In the genomic region with DNA sequence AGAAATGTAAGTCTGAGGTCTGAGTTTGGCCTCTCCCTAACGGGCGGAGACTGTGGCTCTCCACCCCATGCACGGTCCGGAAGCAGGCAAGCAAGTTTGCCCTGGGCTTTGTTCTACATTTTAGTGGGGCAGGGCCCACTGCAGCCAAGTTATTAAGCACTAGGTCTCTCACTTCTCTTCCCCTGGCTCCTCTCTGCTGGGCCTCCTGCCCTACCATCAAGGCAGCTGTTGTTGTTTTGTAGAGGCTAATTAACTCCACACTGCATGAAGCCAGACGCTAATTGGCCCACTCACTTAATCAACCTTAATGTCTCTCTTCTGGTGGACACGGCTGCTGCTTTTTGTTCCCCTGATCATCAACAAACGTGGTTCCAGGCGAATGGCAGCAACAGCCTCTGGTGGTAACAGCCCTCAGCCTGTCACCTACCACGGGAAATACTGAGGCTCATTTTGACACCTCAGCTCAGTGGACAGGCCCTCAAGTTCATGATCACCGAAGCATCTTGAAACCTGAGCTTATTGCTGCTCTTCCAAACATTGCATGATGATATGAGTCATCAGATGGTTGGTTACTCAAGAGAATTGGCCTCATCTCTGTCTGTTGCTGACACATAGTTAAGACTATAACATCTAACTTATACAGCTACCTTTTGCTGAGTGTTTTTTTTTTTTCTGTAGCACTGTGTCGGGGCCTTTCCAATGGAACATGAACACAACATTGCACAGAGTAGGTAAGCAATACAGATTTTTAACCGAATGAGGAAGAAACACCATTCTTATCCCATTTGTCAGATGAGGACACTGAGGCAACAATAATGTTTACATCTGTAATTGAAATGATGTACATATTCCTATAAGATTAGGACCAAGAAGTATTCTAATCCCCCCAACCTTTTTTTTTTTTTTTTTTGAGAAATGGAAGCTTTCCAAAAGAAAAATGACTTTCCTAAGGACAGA, we compare ENCODE assay signal across 8 cellular contexts. TPM values are rescaled to one million over a fixed set of nuclear protein-coding genes. Genes with fewer than 3 reads are reported as not detected.
DNase-seq lines count a peak whose midpoint lies in the region; ATAC-seq and TF ChIP-seq lines count a peak whose summit lies in the region.

No MANE protein-coding gene starts in this region.

- intact Hi-C loops in sigmoid colon (cut with DNase I): no loop called here

- peak overlapping the region; percentile 21 for H3K27ac Mint-ChIP-seq in endodermal cell

- no peak for TF ChIP-seq EP300 in sigmoid colon (IDR thresholded peaks at IDR 0.05)

- H3K9me3 ChIP-seq in endodermal cell (ENCODE audit: control insufficient read depth, low read length) (peaks cover 4% of the 10 kb centered on the region), skeletal muscle tissue (ENCODE audit: control insufficient read depth in 3 of 3, low read length in 3 of 3) (peaks cover 0 to 2% (median 0%) of the 10 kb centered on the region in 3 donors), sigmoid colon (peaks cover 0 to 6% (median 3%) of the 10 kb centered on the region in 4 donors)

- H3K27ac ChIP-seq in endodermal cell (ENCODE audit: low read depth, low read length) (peak overlapping the region; percentile 65), skeletal muscle tissue (ENCODE audit: low read depth, low read length) (peak overlapping the region; percentile 59), sigmoid colon (no peak overlapping the region)

- H3K4me1 ChIP-seq in endodermal cell (ENCODE audit: control insufficient read depth, insufficient read depth, low read length) (no peaks in the 10 kb centered on the region), skeletal muscle tissue (ENCODE audit: control insufficient read depth in 3 of 3, insufficient read depth in 3 of 3, low read length in 3 of 3) (peaks cover 2 to 11% (median 9%) of the 10 kb centered on the region in 3 donors), sigmoid colon (no peaks in the 10 kb centered on the region)

- no peaks in the 10 kb centered on the region for H3K27me3 ChIP-seq in endodermal cell (ENCODE audit: control insufficient read depth, insufficient read depth, low read length, poor library complexity, severe bottlenecking)
- H3K27me3 ChIP-seq in skeletal muscle tissue (ENCODE audit: control insufficient read depth in 3 of 3, insufficient read depth in 3 of 3, low read length in 3 of 3): no peaks in the 10 kb centered on the region
- no peaks in the 10 kb centered on the region for H3K27me3 ChIP-seq in sigmoid colon

- no peak overlapping the region for H3K9ac ChIP-seq in endodermal cell (ENCODE audit: extremely low read depth, low read length, poor library complexity, severe bottlenecking)
- no peak overlapping the region for H3K9ac ChIP-seq in skeletal muscle tissue (ENCODE audit: low read depth in 1 of 3, low read length in 3 of 3)

- no peak overlapping the region for H3K4me3 Mint-ChIP-seq in endodermal cell

- DNase-seq in CD1c-positive myeloid dendritic cell (ENCODE audit: extremely low spot score) (peak; percentile 79), NCI-H446 (lab: John Stamatoyannopoulos, UW) (peak; percentile 94 to 96), endodermal cell (no peak), sigmoid colon (no peak), islet precursor cell (no peak)

- H3K9me3 Mint-ChIP-seq in endodermal cell: peaks cover 12% of the 10 kb centered on the region

- TF ChIP-seq CTCF in endodermal cell (conservative IDR thresholded peaks at IDR 0.05) (no peak), sigmoid colon (IDR thresholded peaks at IDR 0.05) (no peak)

- no peaks in the 10 kb centered on the region for H3K36me3 Mint-ChIP-seq in endodermal cell (ENCODE audit: low read depth)

- H3K4me1 Mint-ChIP-seq in endodermal cell: peaks cover 10% of the 10 kb centered on the region

- no peak for TF ChIP-seq POLR2A in sigmoid colon (IDR thresholded peaks at IDR 0.05)

- H3K4me3 ChIP-seq in endodermal cell (ENCODE audit: low read length): no peak overlapping the region
- H3K4me3 ChIP-seq in skeletal muscle tissue (ENCODE audit: low read length in 3 of 3): no peak overlapping the region
- no peak overlapping the region for H3K4me3 ChIP-seq in sigmoid colon

- WGBS in endodermal cell (ENCODE audit: insufficient coverage in 1 of 2, insufficient read length in 1 of 2), 2 experiments: 58 to 81% methylated on average over 8 to 12 of the region's 12 CpGs
- 51 to 59% methylated on average over 12 of the region's 12 CpGs for WGBS in sigmoid colon, 2 donors

- ATAC-seq in GM19025 (IDR thresholded peaks at IDR 0.05; ENCODE audit: low read depth, unreplicated experiment) (peak; percentile 71), HG03095 (IDR thresholded peaks at IDR 0.05; ENCODE audit: unreplicated experiment) (peak; percentile 83)

- H3K36me3 ChIP-seq in endodermal cell (ENCODE audit: control insufficient read depth, insufficient read depth, low read length): no peaks in the 10 kb centered on the region
- H3K36me3 ChIP-seq in skeletal muscle tissue (ENCODE audit: control insufficient read depth in 3 of 3, insufficient read depth in 3 of 3, low read length in 3 of 3): no peaks in the 10 kb centered on the region
- H3K36me3 ChIP-seq in sigmoid colon: no peaks in the 10 kb centered on the region

- H3K27me3 Mint-ChIP-seq in endodermal cell (ENCODE audit: insufficient read depth): no peaks in the 10 kb centered on the region

RNA-seq across cellular contexts. Expression of gene LMO2, which starts 20.8 kb away (rescaled TPM):
- total RNA-seq in endodermal cell: 1 to 10 TPM; 1.1 to 1.2 TPM
- 5.7 TPM for polyA plus RNA-seq in endodermal cell (2013, experiment 1 of 2)
- polyA plus RNA-seq in endodermal cell (2013, experiment 2 of 2): 8.5 TPM
- 16.7 TPM for total RNA-seq in skeletal muscle tissue
- 10 to 100 TPM in 3 of 4 donors, 1 to 10 TPM in 1; 8.6 to 13.6 (median 12.0) TPM for total RNA-seq in sigmoid colon
- polyA plus RNA-seq in sigmoid colon: 10 to 100 TPM in 2 of 3 donors, 1 to 10 TPM in 1; 4.9 to 19.8 (median 12.3) TPM

Comparison
In these comparisons a context has a peak if more than half of its experiments do, and no peak if none do; other contexts are left out.
1. DNase-seq: peak in CD1c-positive myeloid dendritic cell (single experiment) and NCI-H446 (2 of 2); none in endodermal cell (single experiment), sigmoid colon (single experiment) and islet precursor cell (single experiment).
2. H3K27ac ChIP-seq: peak in endodermal cell (single experiment) and skeletal muscle tissue (single experiment); none in sigmoid colon (0 of 4).